ENCODE assay signal across 8 cellular contexts in the genomic region with DNA sequence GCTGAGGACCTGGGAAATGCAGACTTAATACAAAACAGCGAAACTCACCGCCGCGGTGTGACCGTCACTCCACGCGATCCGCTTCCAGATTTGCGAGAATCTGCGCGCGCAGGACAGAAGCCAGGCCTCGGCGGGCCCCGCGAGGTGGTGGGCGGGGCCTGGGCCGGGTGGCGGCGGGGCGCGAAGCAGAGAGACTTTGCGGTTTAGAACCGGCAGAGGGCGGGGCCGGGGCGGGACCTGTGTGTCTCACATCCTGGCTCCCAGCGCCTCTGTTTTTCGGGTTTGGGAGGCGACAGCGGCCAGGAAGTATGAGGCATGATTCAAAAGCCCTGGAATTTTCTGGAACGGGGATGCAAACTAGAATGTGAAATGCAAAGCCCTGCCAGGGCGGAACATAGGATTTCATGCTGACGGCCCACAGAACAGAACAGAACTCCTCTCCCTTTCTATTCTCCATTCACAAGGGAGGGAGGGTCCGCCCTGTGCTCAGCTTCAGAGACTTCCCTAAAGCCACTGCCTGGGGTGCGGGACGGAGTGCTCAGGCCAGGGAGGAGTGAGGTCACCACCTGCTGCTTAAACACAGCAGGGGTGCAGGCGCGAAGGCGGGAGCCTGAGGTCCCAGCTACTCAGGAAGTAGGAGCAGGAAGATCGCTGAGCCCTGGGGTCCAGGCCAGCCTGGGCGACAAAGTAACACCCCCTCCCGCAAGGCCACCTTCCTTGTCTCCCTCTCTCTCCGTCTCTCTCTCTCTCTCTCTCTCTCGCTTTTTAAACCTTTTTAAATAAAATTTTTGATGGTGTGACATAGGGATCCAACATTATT. TPM values are rescaled to one million over a fixed set of nuclear protein-coding genes. Genes with fewer than 3 reads are reported as not detected.
DNase-seq lines count a peak whose midpoint lies in the region; ATAC-seq and TF ChIP-seq lines count a peak whose summit lies in the region.

No MANE protein-coding gene starts in this region.

- H3K27ac Mint-ChIP-seq in CD8-positive, alpha-beta memory T cell: peak overlapping the region; percentile 85 to 97 (median 96)
- H3K27ac Mint-ChIP-seq in activated T-cell treated with anti-CD3 and anti-CD28 coated beads, Interleukin-2, amount 50 U/mL, for 72 hours: peak overlapping the region; percentile 96

- peak; percentile 27 to 45 (median 28) for TF ChIP-seq CTCF in esophagus muscularis mucosa (IDR thresholded peaks at IDR 0.05)

- DNase-seq in CD8-positive, alpha-beta memory T cell: peak; percentile 86 to 94 (median 90)
- DNase-seq in OCI-M1 (lab: John Stamatoyannopoulos, UW): peak; percentile 96
- peak; percentile 93 to 94 for DNase-seq in activated T-cell treated with anti-CD3 and anti-CD28 coated beads, Interleukin-2, amount 50 U/mL, for 72 hours
- peak; percentile 98 for DNase-seq in esophagus muscularis mucosa (ENCODE audit: extremely low spot score)
- peak; percentile 93 for DNase-seq in stimulated activated CD8-positive, alpha-beta memory T cell treated with anti-CD3 and anti-CD28 coated beads, Interleukin-4, amount 100 ng/mL, for 48 hours

- TF ChIP-seq POLR2A in esophagus muscularis mucosa (IDR thresholded peaks at IDR 0.05; ENCODE audit: low read depth): peak; percentile 19

- H3K27ac ChIP-seq in CD8-positive, alpha-beta memory T cell (ENCODE audit: low read depth, low read length): peak overlapping the region; percentile 82
- H3K27ac ChIP-seq in HUES64 (ENCODE audit: low read depth, low read length): peak overlapping the region; percentile 80; the same call in 1 of the 2 replicates
- H3K27ac ChIP-seq in esophagus muscularis mucosa (replicated peaks in 1 of 4): peak overlapping the region; percentile 85 to 94 (median 93)
- peak overlapping the region; percentile 81 for H3K27ac ChIP-seq in muscle layer of colon (ENCODE audit: low read depth, low read length)

- no peaks in the 10 kb centered on the region for H3K9me3 ChIP-seq in CD8-positive, alpha-beta memory T cell (ENCODE audit: low read length)
- H3K9me3 ChIP-seq in HUES64 (ENCODE audit: insufficient read depth, low read depth, low read length) (no peaks in the 10 kb centered on the region), esophagus muscularis mucosa (no peaks in the 10 kb centered on the region), muscle layer of colon (ENCODE audit: low read length) (no peaks in the 10 kb centered on the region)

- WGBS in HUES64: under 1% methylated on average over 43 of the region's 45 CpGs
- WGBS in esophagus muscularis mucosa: 1% methylated on average over 22 of the region's 45 CpGs

- POLR2A ChIA-PET in CD8-positive, alpha-beta memory T cell (lab: Charles Lee): no interaction called here

- H3K9me3 Mint-ChIP-seq in CD8-positive, alpha-beta memory T cell: no peaks in the 10 kb centered on the region
- peaks cover 0 to 2% of the 10 kb centered on the region in 2 donors for H3K9me3 Mint-ChIP-seq in activated T-cell treated with anti-CD3 and anti-CD28 coated beads, Interleukin-2, amount 50 U/mL, for 72 hours

- peak overlapping the region; percentile 83 for H3K4me3 ChIP-seq in CD8-positive, alpha-beta memory T cell (ENCODE audit: low read length)
- peak overlapping the region; percentile 75 for H3K4me3 ChIP-seq in HUES64 (ENCODE audit: low read length)
- peak overlapping the region; percentile 64 to 82 (median 68) for H3K4me3 ChIP-seq in esophagus muscularis mucosa
- H3K4me3 ChIP-seq in muscle layer of colon (ENCODE audit: low read depth in 1 of 2, low read length in 2 of 2): peak overlapping the region; percentile 76 to 91

- H3K4me1 Mint-ChIP-seq in CD8-positive, alpha-beta memory T cell: peaks cover 26 to 38% (median 35%) of the 10 kb centered on the region in 3 donors
- H3K4me1 Mint-ChIP-seq in activated T-cell treated with anti-CD3 and anti-CD28 coated beads, Interleukin-2, amount 50 U/mL, for 72 hours (ENCODE audit: low read depth): peaks cover 38% of the 10 kb centered on the region

- H3K4me1 ChIP-seq in CD8-positive, alpha-beta memory T cell (ENCODE audit: insufficient read depth, low read length): peaks cover 15% of the 10 kb centered on the region
- H3K4me1 ChIP-seq in HUES64 (ENCODE audit: insufficient read depth, low read length) (0 out of 2 replicates have a peak, but pooled peaks cover 3% of the 10 kb centered on the region), esophagus muscularis mucosa (peaks cover 12 to 47% (median 35%) of the 10 kb centered on the region in 4 donors), muscle layer of colon (ENCODE audit: insufficient read depth, low read length) (peaks cover 14% of the 10 kb centered on the region)

- no peaks in the 10 kb centered on the region for H3K36me3 ChIP-seq in CD8-positive, alpha-beta memory T cell (ENCODE audit: insufficient read depth, low read length)
- no peaks in the 10 kb centered on the region for H3K36me3 ChIP-seq in HUES64 (ENCODE audit: insufficient read depth, low read length)
- H3K36me3 ChIP-seq in esophagus muscularis mucosa: no peaks in the 10 kb centered on the region
- H3K36me3 ChIP-seq in muscle layer of colon (ENCODE audit: insufficient read depth, low read length): no peaks in the 10 kb centered on the region

- H3K27me3 ChIP-seq in CD8-positive, alpha-beta memory T cell (ENCODE audit: insufficient read depth, low read length, poor library complexity, severe bottlenecking): no peaks in the 10 kb centered on the region
- H3K27me3 ChIP-seq in HUES64 (ENCODE audit: insufficient read depth, low read length): peaks cover 3% of the 10 kb centered on the region
- no peaks in the 10 kb centered on the region for H3K27me3 ChIP-seq in esophagus muscularis mucosa
- no peaks in the 10 kb centered on the region for H3K27me3 ChIP-seq in muscle layer of colon (ENCODE audit: control insufficient read depth in 1 of 2, insufficient read depth in 2 of 2, low read length in 2 of 2)

- peak; percentile 89 for ATAC-seq in GM21360 (IDR thresholded peaks at IDR 0.05; ENCODE audit: unreplicated experiment)
- peak; percentile 97 for ATAC-seq in activated T-cell treated with anti-CD3 and anti-CD28 coated beads, Interleukin-2, amount 50 U/mL, for 72 hours (replicated peaks in 1 of 2)

- CTCF ChIA-PET in CD8-positive, alpha-beta memory T cell (lab: Charles Lee): no interaction called here

- peaks cover 0 to 2% of the 10 kb centered on the region in 2 donors for H3K27me3 Mint-ChIP-seq in CD8-positive, alpha-beta memory T cell
- H3K27me3 Mint-ChIP-seq in activated T-cell treated with anti-CD3 and anti-CD28 coated beads, Interleukin-2, amount 50 U/mL, for 72 hours (ENCODE audit: low read depth): no peaks in the 10 kb centered on the region

- H3K36me3 Mint-ChIP-seq in CD8-positive, alpha-beta memory T cell: peaks cover 0 to 10% (median 0%) of the 10 kb centered on the region in 3 donors
- H3K36me3 Mint-ChIP-seq in activated T-cell treated with anti-CD3 and anti-CD28 coated beads, Interleukin-2, amount 50 U/mL, for 72 hours (ENCODE audit: insufficient read depth in 2 of 2): peaks cover 8 to 14% of the 10 kb centered on the region in 2 donors

- H3K9ac ChIP-seq in HUES64 (ENCODE audit: low read depth, low read length): peak overlapping the region; percentile 67
- peak overlapping the region; percentile 83 for H3K9ac ChIP-seq in muscle layer of colon (ENCODE audit: low read length)

- intact Hi-C loops in esophagus muscularis mucosa (cut with DNase I): loop anchor here (2.0 to 5.0 kb wide), 3 partner anchors 42 to 163 kb away; partner anchors contain the start of genes ZNF808 and ZNF83

- H3K4me3 Mint-ChIP-seq in CD8-positive, alpha-beta memory T cell: peak overlapping the region; percentile 87 to 98 (median 93)
- peak overlapping the region; percentile 97 to 99 for H3K4me3 Mint-ChIP-seq in activated T-cell treated with anti-CD3 and anti-CD28 coated beads, Interleukin-2, amount 50 U/mL, for 72 hours

- no peak for TF ChIP-seq EP300 in esophagus muscularis mucosa (IDR thresholded peaks at IDR 0.05)

RNA-seq across cellular contexts. Expression of gene ZNF611, which starts 44.2 kb away (rescaled TPM):
- 10 to 100 TPM; 21.9 to 24.2 TPM for total RNA-seq in CD8-positive, alpha-beta memory T cell
- polyA plus RNA-seq in CD8-positive, alpha-beta memory T cell: 44.5 TPM
- 8.3 TPM for polyA plus RNA-seq in HUES64 (2013, experiment 1 of 2)
- 8.8 TPM for polyA plus RNA-seq in HUES64 (2013, experiment 2 of 2)
- 10 to 100 TPM; 21.3 to 24.7 TPM for total RNA-seq in activated T-cell treated with anti-CD3 and anti-CD28 coated beads, Interleukin-2, amount 50 U/mL, for 72 hours
- total RNA-seq in esophagus muscularis mucosa: 1 to 10 TPM; 7.3 to 9.6 (median 7.6) TPM

RNA-seq across cellular contexts. Expression of gene ZNF83, which starts 52.5 kb away (rescaled TPM):
- total RNA-seq in CD8-positive, alpha-beta memory T cell: 10 to 100 TPM; 26.9 to 28.0 TPM
- 23.1 TPM for polyA plus RNA-seq in CD8-positive, alpha-beta memory T cell
- polyA plus RNA-seq in HUES64 (2013, experiment 1 of 2): 18.2 TPM
- polyA plus RNA-seq in HUES64 (2013, experiment 2 of 2): 23.2 TPM
- total RNA-seq in activated T-cell treated with anti-CD3 and anti-CD28 coated beads, Interleukin-2, amount 50 U/mL, for 72 hours: 10 to 100 TPM; 47.4 to 52.8 TPM
- 10 to 100 TPM; 29.7 to 55.6 (median 34.1) TPM for total RNA-seq in esophagus muscularis mucosa

Comparison
In these comparisons a context has a peak if more than half of its experiments do, and no peak if none do; other contexts are left out.
1. Peak in every context shown above with its lines: DNase-seq, ATAC-seq, H3K4me3 ChIP-seq and H3K27ac ChIP-seq.